ENCODE assay signal across 12 cellular contexts in genomic region chr1:210800301-210800700, GRCh38.
"Had no signal": no experiment of that assay in that cellular context is flagged by ENCODE, and none has a peak within 500 bp of the region (broad histone marks: within the 10 kb centered on the region; RNA-seq: fewer than 3 reads in every experiment).

No MANE protein-coding gene starts in this region.

- H3K4me3 Mint-ChIP-seq: activated CD4-positive, alpha-beta memory T cell treated with anti-CD3 and anti-CD28 coated beads, Interleukin-2, amount 10 ng/mL, durations not matched to agents 7 days and 5 days; activated CD8-positive, alpha-beta memory T cell treated with anti-CD3 and anti-CD28 coated beads, Interleukin-2, amount 10 ng/mL, durations not matched to agents 7 days and 5 days; activated naive CD8-positive, alpha-beta T cell; naive thymus-derived CD8-positive, alpha-beta T cell had no signal

- H3K27ac Mint-ChIP-seq: activated CD4-positive, alpha-beta memory T cell treated with anti-CD3 and anti-CD28 coated beads, Interleukin-2, amount 10 ng/mL, durations not matched to agents 7 days and 5 days; activated CD8-positive, alpha-beta memory T cell treated with anti-CD3 and anti-CD28 coated beads, Interleukin-2, amount 10 ng/mL, durations not matched to agents 7 days and 5 days; activated naive CD8-positive, alpha-beta T cell; naive thymus-derived CD8-positive, alpha-beta T cell had no signal

- ATAC-seq: activated CD8-positive, alpha-beta memory T cell treated with anti-CD3 and anti-CD28 coated beads, Interleukin-2, amount 10 ng/mL, durations not matched to agents 7 days and 5 days; left colon; lower lobe of right lung; naive thymus-derived CD8-positive, alpha-beta T cell; sciatic nerve had no signal

- H3K9me3 Mint-ChIP-seq: activated CD4-positive, alpha-beta memory T cell treated with anti-CD3 and anti-CD28 coated beads, Interleukin-2, amount 10 ng/mL, durations not matched to agents 7 days and 5 days had no signal

- DNase-seq: activated CD4-positive, alpha-beta memory T cell treated with anti-CD3 and anti-CD28 coated beads, Interleukin-2, amount 10 ng/mL, durations not matched to agents 7 days and 5 days; activated CD4-positive, alpha-beta T cell treated with anti-CD3 and anti-CD28 coated beads for 48 hours; activated CD4-positive, CD25-positive, alpha-beta regulatory T cell; activated CD8-positive, alpha-beta memory T cell treated with anti-CD3 and anti-CD28 coated beads, Interleukin-2, amount 10 ng/mL, durations not matched to agents 7 days and 5 days; left colon; lower lobe of right lung; naive thymus-derived CD8-positive, alpha-beta T cell; stimulated activated CD4-positive, alpha-beta T cell treated with anti-CD3 and anti-CD28 coated beads, Interleukin-4, amount 100 ng/mL, for 1 hour; T1000; upper lobe of left lung had no signal

- H3K4me1 Mint-ChIP-seq: activated CD4-positive, alpha-beta memory T cell treated with anti-CD3 and anti-CD28 coated beads, Interleukin-2, amount 10 ng/mL, durations not matched to agents 7 days and 5 days; activated CD8-positive, alpha-beta memory T cell treated with anti-CD3 and anti-CD28 coated beads, Interleukin-2, amount 10 ng/mL, durations not matched to agents 7 days and 5 days; naive thymus-derived CD8-positive, alpha-beta T cell had no signal

- H3K36me3 Mint-ChIP-seq: activated CD8-positive, alpha-beta memory T cell treated with anti-CD3 and anti-CD28 coated beads, Interleukin-2, amount 10 ng/mL, durations not matched to agents 7 days and 5 days; activated naive CD8-positive, alpha-beta T cell; naive thymus-derived CD8-positive, alpha-beta T cell had no signal

- H3K27me3 Mint-ChIP-seq: activated CD4-positive, alpha-beta memory T cell treated with anti-CD3 and anti-CD28 coated beads, Interleukin-2, amount 10 ng/mL, durations not matched to agents 7 days and 5 days had no signal
